ENCODE assay signal across 26 cellular contexts in genomic region chr11:70573701-70574151, GRCh38.
"Had no signal": no experiment of that assay in that cellular context is flagged by ENCODE, and none has a peak within 500 bp of the region (broad histone marks: within the 10 kb centered on the region; RNA-seq: fewer than 3 reads in every experiment).

No MANE protein-coding gene starts in this region.

- H3K4me1 Mint-ChIP-seq: activated CD4-positive, alpha-beta T cell treated with anti-CD3 and anti-CD28 coated beads, Interleukin-2, amount 10 ng/mL, durations not matched to agents 24 days and 14 days; activated CD8-positive, alpha-beta memory T cell treated with anti-CD3 and anti-CD28 coated beads, Interleukin-2, amount 10 ng/mL, durations not matched to agents 7 days and 5 days; activated naive CD8-positive, alpha-beta T cell treated with anti-CD3 and anti-CD28 coated beads, Interleukin-2, amount 10 ng/mL, durations not matched to agents 7 days and 5 days; activated T-helper 17 cell treated with anti-CD3 and anti-CD28 coated beads, Interleukin-2, amount 50 U/mL, for 72 hours had no signal

- H3K4me3 ChIP-seq: adrenal gland, body of pancreas, K562, Peyer's patch had no signal

- H3K27me3 Mint-ChIP-seq: activated CD4-positive, alpha-beta T cell treated with anti-CD3 and anti-CD28 coated beads, Interleukin-2, amount 10 ng/mL, durations not matched to agents 24 days and 14 days; activated CD8-positive, alpha-beta memory T cell treated with anti-CD3 and anti-CD28 coated beads, Interleukin-2, amount 10 ng/mL, durations not matched to agents 7 days and 5 days; activated naive CD8-positive, alpha-beta T cell treated with anti-CD3 and anti-CD28 coated beads, Interleukin-2, amount 10 ng/mL, durations not matched to agents 7 days and 5 days had no signal

- H3K36me3 ChIP-seq: adrenal gland, Peyer's patch had no signal

- H3K36me3 Mint-ChIP-seq: activated CD8-positive, alpha-beta memory T cell treated with anti-CD3 and anti-CD28 coated beads, Interleukin-2, amount 10 ng/mL, durations not matched to agents 7 days and 5 days; activated naive CD8-positive, alpha-beta T cell treated with anti-CD3 and anti-CD28 coated beads, Interleukin-2, amount 10 ng/mL, durations not matched to agents 7 days and 5 days; WTC11 had no signal

- H3K27ac Mint-ChIP-seq: activated CD4-positive, alpha-beta T cell treated with anti-CD3 and anti-CD28 coated beads, Interleukin-2, amount 10 ng/mL, durations not matched to agents 24 days and 14 days; activated CD8-positive, alpha-beta memory T cell treated with anti-CD3 and anti-CD28 coated beads, Interleukin-2, amount 10 ng/mL, durations not matched to agents 7 days and 5 days; activated naive CD8-positive, alpha-beta T cell treated with anti-CD3 and anti-CD28 coated beads, Interleukin-2, amount 10 ng/mL, durations not matched to agents 7 days and 5 days; activated T-helper 17 cell treated with anti-CD3 and anti-CD28 coated beads, Interleukin-2, amount 50 U/mL, for 72 hours; T-helper 17 cell; WTC11 had no signal

- H3K4me3 Mint-ChIP-seq: activated CD4-positive, alpha-beta T cell treated with anti-CD3 and anti-CD28 coated beads, Interleukin-2, amount 10 ng/mL, durations not matched to agents 24 days and 14 days; activated CD8-positive, alpha-beta memory T cell treated with anti-CD3 and anti-CD28 coated beads, Interleukin-2, amount 10 ng/mL, durations not matched to agents 7 days and 5 days; activated naive CD8-positive, alpha-beta T cell treated with anti-CD3 and anti-CD28 coated beads, Interleukin-2, amount 10 ng/mL, durations not matched to agents 7 days and 5 days; activated T-cell treated with anti-CD3 and anti-CD28 coated beads, Interleukin-2, amount 50 U/mL, for 4 hours; activated T-helper 17 cell treated with anti-CD3 and anti-CD28 coated beads, Interleukin-2, amount 50 U/mL, for 72 hours; T-helper 17 cell; WTC11 had no signal

- H3K9me3 Mint-ChIP-seq: activated CD4-positive, alpha-beta T cell treated with anti-CD3 and anti-CD28 coated beads, Interleukin-2, amount 10 ng/mL, durations not matched to agents 24 days and 14 days; activated naive CD8-positive, alpha-beta T cell treated with anti-CD3 and anti-CD28 coated beads, Interleukin-2, amount 10 ng/mL, durations not matched to agents 7 days and 5 days; activated T-cell treated with anti-CD3 and anti-CD28 coated beads, Interleukin-2, amount 50 U/mL, for 4 hours; activated T-helper 17 cell treated with anti-CD3 and anti-CD28 coated beads, Interleukin-2, amount 50 U/mL, for 72 hours; WTC11 had no signal

- ATAC-seq: activated CD8-positive, alpha-beta memory T cell treated with anti-CD3 and anti-CD28 coated beads, Interleukin-2, amount 10 ng/mL, durations not matched to agents 7 days and 5 days; activated T-cell treated with anti-CD3 and anti-CD28 coated beads, Interleukin-2, amount 50 U/mL, for 4 hours; activated T-helper 17 cell treated with anti-CD3 and anti-CD28 coated beads, Interleukin-2, amount 50 U/mL, for 72 hours; body of pancreas; K562; T-helper 17 cell; WTC11 had no signal

- DNase-seq: activated CD4-positive, alpha-beta T cell treated with anti-CD3 and anti-CD28 coated beads for 1 hour; activated CD4-positive, alpha-beta T cell treated with anti-CD3 and anti-CD28 coated beads, Interleukin-2, amount 10 ng/mL, durations not matched to agents 24 days and 14 days; activated CD4-positive, alpha-beta T cell treated with anti-CD3 and anti-CD28 coated beads, Interleukin-2, amount 50 U/mL, for 48 hours; activated CD8-positive, alpha-beta memory T cell treated with anti-CD3 and anti-CD28 coated beads, Interleukin-2, amount 10 ng/mL, durations not matched to agents 7 days and 5 days; activated naive CD4-positive, alpha-beta T cell treated with anti-CD3 and anti-CD28 coated beads, Interleukin-2, amount 50 U/mL, for 16 hours; activated naive CD8-positive, alpha-beta T cell treated with anti-CD3 and anti-CD28 coated beads, Interleukin-2, amount 10 ng/mL, durations not matched to agents 7 days and 5 days; activated T-cell treated with anti-CD3 and anti-CD28 coated beads, Interleukin-2, amount 50 U/mL, for 4 hours; adrenal gland; anterior cingulate cortex; body of pancreas; central memory CD4-positive, alpha-beta T cell; MM.1S; NCI-H1105 treated with DMSO at 0.1 percent for 48 hours; NCI-H1436 treated with DMSO at 0.1 percent for 48 hours; NCI-H187; NCI-H2081; NCI-H446; NCI-H524; SHP77 treated with DMSO at 0.1 percent for 48 hours; T-helper 17 cell; T-helper 9 cell had no signal

- H3K4me1 ChIP-seq: body of pancreas had no signal

- H3K27ac ChIP-seq: adrenal gland, body of pancreas, Peyer's patch, RWPE1 had no signal

- H3K9me3 ChIP-seq: adrenal gland, body of pancreas, Peyer's patch had no signal

- H3K27me3 ChIP-seq: adrenal gland, body of pancreas, Peyer's patch had no signal
